Comparison of ENCODE assay signal across 8 cellular contexts in genomic region chr14:61537567-61538463, GRCh38.
DNase-seq lines count a peak whose midpoint lies in the region; ATAC-seq lines count a peak whose summit lies in the region.

No MANE protein-coding gene starts in this region.

- POLR2A ChIA-PET in activated naive CD8-positive, alpha-beta T cell treated with anti-CD3 and anti-CD28 coated beads, Interleukin-2, amount 10 ng/mL, durations not matched to agents 7 days and 5 days (lab: Charles Lee): interaction anchor here (1.4 kb wide), 1 partner anchor 11 kb away, joined by 4 read pairs; no protein-coding TSS in a partner anchor

- H3K9me3 Mint-ChIP-seq in activated naive CD8-positive, alpha-beta T cell treated with anti-CD3 and anti-CD28 coated beads, Interleukin-2, amount 10 ng/mL, durations not matched to agents 7 days and 5 days: no peaks in the 10 kb centered on the region

- H3K27ac Mint-ChIP-seq in activated naive CD8-positive, alpha-beta T cell treated with anti-CD3 and anti-CD28 coated beads, Interleukin-2, amount 10 ng/mL, durations not matched to agents 7 days and 5 days: peak overlapping the region; percentile 42

- ATAC-seq in activated naive CD8-positive, alpha-beta T cell treated with anti-CD3 and anti-CD28 coated beads, Interleukin-2, amount 10 ng/mL, durations not matched to agents 7 days and 5 days (ENCODE audit: low read depth): no peak
- no peak for ATAC-seq in HG03460 (IDR thresholded peaks at IDR 0.05; ENCODE audit: unreplicated experiment)

- peak overlapping the region; percentile 26 for H3K4me3 Mint-ChIP-seq in activated naive CD8-positive, alpha-beta T cell treated with anti-CD3 and anti-CD28 coated beads, Interleukin-2, amount 10 ng/mL, durations not matched to agents 7 days and 5 days

- H3K36me3 Mint-ChIP-seq in activated naive CD8-positive, alpha-beta T cell treated with anti-CD3 and anti-CD28 coated beads, Interleukin-2, amount 10 ng/mL, durations not matched to agents 7 days and 5 days: peaks cover 70% of the 10 kb centered on the region

- H3K4me1 Mint-ChIP-seq in activated naive CD8-positive, alpha-beta T cell treated with anti-CD3 and anti-CD28 coated beads, Interleukin-2, amount 10 ng/mL, durations not matched to agents 7 days and 5 days: peaks cover 60% of the 10 kb centered on the region

- DNase-seq in NCI-H82 (lab: John Stamatoyannopoulos, UW): peak; percentile 56
- no peak for DNase-seq in NCI-H82 treated with DMSO at 0.1 percent for 48 hours (lab: John Stamatoyannopoulos, UW; ENCODE audit: unreplicated experiment)
- peak; percentile 82 for DNase-seq in NCI-H2196 treated with DMSO at 0.1 percent for 48 hours (lab: John Stamatoyannopoulos, UW; ENCODE audit: unreplicated experiment)
- no peak for DNase-seq in activated naive CD8-positive, alpha-beta T cell treated with anti-CD3 and anti-CD28 coated beads, Interleukin-2, amount 10 ng/mL, durations not matched to agents 7 days and 5 days
- peak; percentile 73 for DNase-seq in iPS-NIHi7 (ENCODE audit: extremely low spot score)
- DNase-seq in stimulated activated CD4-positive, alpha-beta T cell treated with anti-CD3 and anti-CD28 coated beads, TNF-alpha, amount 100 ng/mL, for 1 hour (ENCODE audit: low read depth in 3 of 3, low spot score in 1 of 3): peak in 2 of 3 donors; percentile 16 to 17
- no peak for DNase-seq in NCI-H446 treated with DMSO at 0.1 percent for 48 hours (lab: John Stamatoyannopoulos, UW)

- H3K27me3 Mint-ChIP-seq in activated naive CD8-positive, alpha-beta T cell treated with anti-CD3 and anti-CD28 coated beads, Interleukin-2, amount 10 ng/mL, durations not matched to agents 7 days and 5 days: no peaks in the 10 kb centered on the region

Comparison
In these comparisons a context has a peak if more than half of its experiments do, and no peak if none do; other contexts are left out.
1. DNase-seq: peak in NCI-H82 (single experiment), NCI-H2196 treated with DMSO at 0.1 percent for 48 hours (single experiment), iPS-NIHi7 (single experiment) and stimulated activated CD4-positive, alpha-beta T cell treated with anti-CD3 and anti-CD28 coated beads, TNF-alpha, amount 100 ng/mL, for 1 hour (2 of 3); none in NCI-H82 treated with DMSO at 0.1 percent for 48 hours (single experiment), activated naive CD8-positive, alpha-beta T cell treated with anti-CD3 and anti-CD28 coated beads, Interleukin-2, amount 10 ng/mL, durations not matched to agents 7 days and 5 days (single experiment) and NCI-H446 treated with DMSO at 0.1 percent for 48 hours (single experiment).